Comparison of ENCODE assay signal across 8 cellular contexts in the genomic region with DNA sequence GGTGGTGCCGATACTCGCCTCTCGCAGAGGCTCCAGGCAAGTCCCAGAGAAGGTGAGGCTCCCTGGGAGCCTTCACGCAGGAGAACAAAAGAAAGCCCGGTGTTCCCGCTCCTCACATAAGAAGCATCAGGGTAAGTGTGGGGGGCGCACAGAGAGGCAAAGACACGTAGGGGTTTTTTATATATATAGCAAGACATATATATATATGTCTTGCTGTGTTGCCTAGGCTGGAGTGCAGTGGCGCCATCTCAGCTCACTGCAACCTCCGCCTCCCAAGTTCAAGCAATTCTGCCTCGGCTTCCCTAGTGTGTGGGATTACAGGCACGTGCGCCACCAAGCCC.
DNase-seq lines count a peak whose midpoint lies in the region; ATAC-seq, FAIRE-seq and TF ChIP-seq lines count a peak whose summit lies in the region.

No MANE protein-coding gene starts in this region.

- H3K4me3 ChIP-seq in KMS-11 (IDR thresholded peaks at IDR 0.05; ENCODE audit: insufficient read depth, low read depth, low read length) = no peak overlapping the region
- H3K4me3 ChIP-seq in dorsolateral prefrontal cortex = peak overlapping the region in 58 of 59 donors; percentile 11 to 68 (median 51)
- H3K4me3 ChIP-seq in skeletal muscle tissue (ENCODE audit: low read length in 3 of 3) = peak overlapping the region; percentile 68 to 76 (median 75)

- intact Hi-C loops in dorsolateral prefrontal cortex (cut with DNase I) (loop anchor here (5.0 to 10.0 kb wide), 4 partner anchors 272 to 705 kb away; partner anchors contain the start of gene CUL1 (in 2 of the 2)), left colon (cut with DNase I, micrococcal nuclease) (loop anchor here (10.0 kb wide), 2 partner anchors 392 to 462 kb away; no protein-coding TSS in a partner anchor)

- H3K9me3 ChIP-seq in skeletal muscle tissue (ENCODE audit: control insufficient read depth in 3 of 3, low read length in 3 of 3) = no peaks in the 10 kb centered on the region

- no peaks in the 10 kb centered on the region for H3K27me3 ChIP-seq in KMS-11 (ENCODE audit: insufficient read depth, low read depth)
- H3K27me3 ChIP-seq in dorsolateral prefrontal cortex = no peaks in the 10 kb centered on the region
- H3K27me3 ChIP-seq in skeletal muscle tissue (ENCODE audit: control insufficient read depth in 3 of 3, insufficient read depth in 3 of 3, low read length in 3 of 3) = no peaks in the 10 kb centered on the region

- TF ChIP-seq CTCF in KMS-11 (conservative IDR thresholded peaks at IDR 0.05; ENCODE audit: low read depth, low read length) (peak; percentile 40; the same call in 1 of the 2 replicates), dorsolateral prefrontal cortex (IDR thresholded peaks at IDR 0.05 in 54 of 56, conservative IDR thresholded peaks at IDR 0.05 in 2 of 56; ENCODE audit: low read depth in 1 of 56, partially characterized antibody in 56 of 56) (peak in 10 of 56 donors; percentile 0 to 42 (median 6))

- H3K79me2 ChIP-seq in KMS-11 (ENCODE audit: insufficient read depth, low read depth) = no peaks in the 10 kb centered on the region

- peak overlapping the region; percentile 85 for H2AFZ ChIP-seq in KMS-11 (ENCODE audit: low read depth)

- ATAC-seq in GM19372 (IDR thresholded peaks at IDR 0.05; ENCODE audit: low read depth, unreplicated experiment) (peak; percentile 13), left colon (no peak)

- H3K36me3 ChIP-seq in KMS-11 (ENCODE audit: insufficient read depth) = no peaks in the 10 kb centered on the region
- no peaks in the 10 kb centered on the region for H3K36me3 ChIP-seq in skeletal muscle tissue (ENCODE audit: control insufficient read depth in 3 of 3, insufficient read depth in 3 of 3, low read length in 3 of 3)

- H3K27ac ChIP-seq in KMS-11 (no peak overlapping the region), dorsolateral prefrontal cortex (peak overlapping the region in 31 of 59 donors; percentile 4 to 72 (median 56)), skeletal muscle tissue (ENCODE audit: low read depth, low read length) (no peak overlapping the region)

- H3K4me1 ChIP-seq in KMS-11 (ENCODE audit: low read depth, poor library complexity, severe bottlenecking) (peaks cover 28% of the 10 kb centered on the region), skeletal muscle tissue (ENCODE audit: control insufficient read depth in 3 of 3, insufficient read depth in 3 of 3, low read length in 3 of 3) (peaks cover 5 to 13% (median 12%) of the 10 kb centered on the region in 3 donors)

- no peak for DNase-seq in dorsolateral prefrontal cortex
- DNase-seq in left colon = no peak
- DNase-seq in RCC 7860 (ENCODE audit: low spot score) = no peak
- no peak for DNase-seq in hepatic stellate cell (ENCODE audit: low spot score)
- DNase-seq in GM03348 (ENCODE audit: low spot score) = no peak

- H3K4me2 ChIP-seq in KMS-11 = peak overlapping the region; percentile 47

- H3K9ac ChIP-seq in KMS-11 (no peak overlapping the region), skeletal muscle tissue (ENCODE audit: low read depth in 1 of 3, low read length in 3 of 3) (no peak overlapping the region)

- no peaks in the 10 kb centered on the region for H4K20me1 ChIP-seq in KMS-11 (ENCODE audit: insufficient read depth)

- no peak for FAIRE-seq in RCC 7860 (lab: Jason Lieb, UNC)

Comparison
In these comparisons a context has a peak if more than half of its experiments do, and no peak if none do; other contexts are left out.
1. H3K27ac ChIP-seq: peak in dorsolateral prefrontal cortex (31 of 59); none in KMS-11 (single experiment) and skeletal muscle tissue (single experiment).